Comparison of ENCODE assay signal across 9 cellular contexts in genomic region chr17:35244345-35245195, GRCh38. TPM values are rescaled to one million over a fixed set of nuclear protein-coding genes. Genes with fewer than 3 reads are reported as not detected.
DNase-seq lines count a peak whose midpoint lies in the region; ATAC-seq and TF ChIP-seq lines count a peak whose summit lies in the region.
"Had no signal": no experiment of that assay in that cellular context is flagged by ENCODE, and none has a peak within 500 bp of the region (broad histone marks: within the 10 kb centered on the region; RNA-seq: fewer than 3 reads in every experiment).

No MANE protein-coding gene starts in this region.

- H3K9me3 Mint-ChIP-seq in activated CD4-positive, alpha-beta T cell treated with anti-CD3 and anti-CD28 coated beads, Interleukin-2, amount 10 ng/mL, durations not matched to agents 7 days and 5 days = no peaks in the 10 kb centered on the region

- CTCF ChIA-PET in activated CD4-positive, alpha-beta T cell treated with anti-CD3 and anti-CD28 coated beads, Interleukin-2, amount 10 ng/mL, durations not matched to agents 7 days and 5 days (lab: Charles Lee) = interaction anchor here (1.3 kb wide), 1 partner anchor 295 kb away, joined by 3 read pairs; no protein-coding TSS in a partner anchor

- H2AFZ ChIP-seq in KMS-11 (ENCODE audit: low read depth) = no peak overlapping the region

- intact Hi-C loops in mucosa of descending colon (cut with DNase I, micrococcal nuclease) = no loop called here

- in situ Hi-C loops in G401 (cut with HindIII; ENCODE audit: low sequenced_read_pairs) = no loop called here

- no peaks in the 10 kb centered on the region for H3K36me3 ChIP-seq in KMS-11 (ENCODE audit: insufficient read depth)
- H3K36me3 ChIP-seq in duodenal mucosa (ENCODE audit: control insufficient read depth in 1 of 2, insufficient read depth in 2 of 2, low read length in 2 of 2) = no peaks in the 10 kb centered on the region
- H3K36me3 ChIP-seq in mucosa of descending colon (ENCODE audit: low read depth) = no peaks in the 10 kb centered on the region

- H3K4me3 Mint-ChIP-seq in activated CD4-positive, alpha-beta T cell treated with anti-CD3 and anti-CD28 coated beads, Interleukin-2, amount 10 ng/mL, durations not matched to agents 7 days and 5 days = peak overlapping the region; percentile 94

- H3K9me3 ChIP-seq in duodenal mucosa (ENCODE audit: control insufficient read depth in 1 of 2, low read length in 2 of 2) (no peaks in the 10 kb centered on the region), mucosa of descending colon (no peaks in the 10 kb centered on the region)

- TF ChIP-seq CTCF in KMS-11 (conservative IDR thresholded peaks at IDR 0.05; ENCODE audit: low read depth, low read length) (no peak), mucosa of descending colon (IDR thresholded peaks at IDR 0.05) (no peak)

- H3K79me2 ChIP-seq in KMS-11 (ENCODE audit: insufficient read depth, low read depth) = no peaks in the 10 kb centered on the region

- DNase-seq in DMS 273 (lab: John Stamatoyannopoulos, UW; ENCODE audit: unreplicated experiment) (peak; percentile 50), DMS 273 treated with DMSO at 0.1 percent for 48 hours (lab: John Stamatoyannopoulos, UW) (no peak), mucosa of descending colon (peak; percentile 60 to 81 (median 68)), G401 (ENCODE audit: low spot score) (no peak)
- DNase-seq in activated CD4-positive, alpha-beta T cell treated with anti-CD3 and anti-CD28 coated beads, Interleukin-2, amount 10 ng/mL, durations not matched to agents 7 days and 5 days = peak; percentile 89
- DNase-seq in stimulated activated CD8-positive, alpha-beta memory T cell treated with anti-CD3 and anti-CD28 coated beads, Interleukin-4, amount 100 ng/mL, for 4 hours (ENCODE audit: low read depth in 2 of 2, low spot score in 1 of 2) = peak; percentile 64 to 79

- ATAC-seq in mucosa of descending colon = no peak

- H3K9ac ChIP-seq in KMS-11 (no peak overlapping the region), duodenal mucosa (ENCODE audit: low read depth in 1 of 2, low read length in 2 of 2) (peak overlapping the region; percentile 4 to 95)

- H3K4me3 ChIP-seq in KMS-11 (IDR thresholded peaks at IDR 0.05; ENCODE audit: insufficient read depth, low read depth, low read length) (no peak overlapping the region), duodenal mucosa (ENCODE audit: low read depth in 1 of 2, low read length in 2 of 2) (peak overlapping the region; percentile 83 to 92), mucosa of descending colon (no peak overlapping the region)

- H3K36me3 Mint-ChIP-seq in activated CD4-positive, alpha-beta T cell treated with anti-CD3 and anti-CD28 coated beads, Interleukin-2, amount 10 ng/mL, durations not matched to agents 7 days and 5 days (ENCODE audit: low read depth) = peaks cover 80% of the 10 kb centered on the region

- H3K27ac Mint-ChIP-seq in activated CD4-positive, alpha-beta T cell treated with anti-CD3 and anti-CD28 coated beads, Interleukin-2, amount 10 ng/mL, durations not matched to agents 7 days and 5 days = peak overlapping the region; percentile 97

- H3K27me3 ChIP-seq in KMS-11 (ENCODE audit: insufficient read depth, low read depth) = no peaks in the 10 kb centered on the region
- H3K27me3 ChIP-seq in duodenal mucosa (ENCODE audit: control insufficient read depth in 1 of 2, insufficient read depth in 2 of 2, low read length in 2 of 2) = no peaks in the 10 kb centered on the region

- H3K27ac ChIP-seq in KMS-11 (no peak overlapping the region), duodenal mucosa (ENCODE audit: low read depth, low read length) (no peak overlapping the region)
- H3K27ac ChIP-seq: 22Rv1 had no signal

- POLR2A ChIA-PET in activated CD4-positive, alpha-beta T cell treated with anti-CD3 and anti-CD28 coated beads, Interleukin-2, amount 10 ng/mL, durations not matched to agents 7 days and 5 days (lab: Charles Lee) = interaction anchor here (0.6 kb wide), 1 partner anchor 30 kb away, joined by 5 read pairs; no protein-coding TSS in a partner anchor

- H3K4me1 ChIP-seq in KMS-11 (ENCODE audit: low read depth, poor library complexity, severe bottlenecking) (peaks cover 29% of the 10 kb centered on the region), duodenal mucosa (ENCODE audit: control insufficient read depth in 1 of 2, insufficient read depth in 2 of 2, low read length in 2 of 2) (peaks cover 5 to 25% of the 10 kb centered on the region in 2 donors), mucosa of descending colon (ENCODE audit: low read depth) (peaks cover 6% of the 10 kb centered on the region)

- no peaks in the 10 kb centered on the region for H3K27me3 Mint-ChIP-seq in activated CD4-positive, alpha-beta T cell treated with anti-CD3 and anti-CD28 coated beads, Interleukin-2, amount 10 ng/mL, durations not matched to agents 7 days and 5 days

- no peaks in the 10 kb centered on the region for H4K20me1 ChIP-seq in KMS-11 (ENCODE audit: insufficient read depth)

- peaks cover 55% of the 10 kb centered on the region for H3K4me1 Mint-ChIP-seq in activated CD4-positive, alpha-beta T cell treated with anti-CD3 and anti-CD28 coated beads, Interleukin-2, amount 10 ng/mL, durations not matched to agents 7 days and 5 days

- 0 out of 2 replicates have a peak overlapping the region, but pooled peaks have one; percentile 13 for H3K4me2 ChIP-seq in KMS-11

RNA-seq across cellular contexts. Expression of gene SLFN5, which starts 1.7 kb away (rescaled TPM):
- 100 to 1,000 TPM; 199 to 212 TPM for total RNA-seq in activated CD4-positive, alpha-beta T cell treated with anti-CD3 and anti-CD28 coated beads, Interleukin-2, amount 10 ng/mL, durations not matched to agents 7 days and 5 days
- 10 to 100 TPM in 2 of 3 donors, 1 to 10 TPM in 1; 8.5 to 29.7 (median 11.7) TPM for total RNA-seq in mucosa of descending colon
- total RNA-seq in G401 (2014; rRNA removed; shearing (Covaris generic)) = 0.06 and 0.54 TPM in 2 replicates

RNA-seq across cellular contexts. Expression of gene SLC35G3, which starts 50.4 kb away (rescaled TPM):
- not detected for total RNA-seq in activated CD4-positive, alpha-beta T cell treated with anti-CD3 and anti-CD28 coated beads, Interleukin-2, amount 10 ng/mL, durations not matched to agents 7 days and 5 days
- total RNA-seq in mucosa of descending colon = not detected
- not detected in 2 replicates for total RNA-seq in G401 (2014; rRNA removed; shearing (Covaris generic))

Comparison
In these comparisons a context has a peak if more than half of its experiments do, and no peak if none do; other contexts are left out.
1. DNase-seq: peak in DMS 273 (single experiment), activated CD4-positive, alpha-beta T cell treated with anti-CD3 and anti-CD28 coated beads, Interleukin-2, amount 10 ng/mL, durations not matched to agents 7 days and 5 days (single experiment), mucosa of descending colon (3 of 3) and stimulated activated CD8-positive, alpha-beta memory T cell treated with anti-CD3 and anti-CD28 coated beads, Interleukin-4, amount 100 ng/mL, for 4 hours (2 of 2); none in DMS 273 treated with DMSO at 0.1 percent for 48 hours (single experiment) and G401 (single experiment).
2. H3K4me3 ChIP-seq: peak in duodenal mucosa (2 of 2); none in KMS-11 (single experiment) and mucosa of descending colon (single experiment).
3. RNA of gene SLFN5, which starts 1.7 kb away (total RNA-seq): 199 to 212 TPM in activated CD4-positive, alpha-beta T cell treated with anti-CD3 and anti-CD28 coated beads, Interleukin-2, amount 10 ng/mL, durations not matched to agents 7 days and 5 days; 8.5 to 29.7 TPM in mucosa of descending colon and 0.06 to 0.54 TPM in G401; every median in the first group is over 4 times any median in the second.